ENCODE assay signal across 1 cellular context in genomic region chr17:3397801-3398200, GRCh38.
TF ChIP-seq lines count a peak whose summit lies in the region.

No MANE protein-coding gene starts in this region.

TF ChIP-seq in GM12878, 131 proteins besides CTCF, POLR2A, EP300 and RAD21:
- peak; percentile 71; the same call in 1 of the 2 replicates for TF ChIP-seq REST (IDR thresholded peaks at IDR 0.05; ENCODE audit: low read depth, low read length)
TF ChIP-seq in GM12878: peak in this region for 1; not testable (repeated sequence) for 130.
